In the genomic region with DNA sequence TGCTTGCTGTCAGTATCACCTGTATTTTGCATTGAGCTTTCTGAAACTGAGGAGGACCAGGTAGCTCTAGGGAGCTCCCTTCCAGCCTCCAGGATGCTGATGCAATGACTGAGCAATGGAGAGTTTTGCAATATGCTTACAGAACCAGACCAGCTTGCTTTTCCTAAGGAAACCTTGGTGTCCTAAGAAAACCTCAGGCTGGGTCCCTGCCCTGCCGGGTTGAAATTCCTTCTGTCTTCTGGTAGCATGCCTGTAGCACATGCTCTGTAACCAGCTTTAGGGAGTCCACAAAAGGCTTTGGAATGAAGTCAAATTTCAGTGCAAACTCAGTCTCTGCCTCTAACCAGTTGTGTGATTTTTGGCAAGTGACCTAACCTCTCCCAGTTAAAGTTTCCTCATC, we compare ENCODE assay signal across 9 cellular contexts.
DNase-seq lines count a peak whose midpoint lies in the region; ATAC-seq and TF ChIP-seq lines count a peak whose summit lies in the region.
"Had no signal": no experiment of that assay in that cellular context is flagged by ENCODE, and none has a peak within 500 bp of the region (broad histone marks: within the 10 kb centered on the region; RNA-seq: fewer than 3 reads in every experiment).

No MANE protein-coding gene starts in this region.

- peaks cover 11% of the 10 kb centered on the region for H3K9me3 ChIP-seq in Caco-2
- no peaks in the 10 kb centered on the region for H3K9me3 ChIP-seq in neutrophil

- no peaks in the 10 kb centered on the region for H3K27me3 Mint-ChIP-seq in Caco-2 (ENCODE audit: insufficient read depth, unreplicated experiment)
- peaks cover 0 to 4% of the 10 kb centered on the region in 2 donors for H3K27me3 Mint-ChIP-seq in stimulated activated naive B cell treated with anti-CD40 and anti-IgM and Interleukin-4, amounts not matched to agents 10 μg/mL and 1 μg/mL and 100 μg/mL, for 72 hours

- H3K36me3 ChIP-seq in Caco-2 (ENCODE audit: control insufficient read depth, insufficient read depth, low read length): peaks cover 1% of the 10 kb centered on the region; the same call in 1 of the 2 replicates
- H3K36me3 ChIP-seq in neutrophil: no peaks in the 10 kb centered on the region

- ATAC-seq in HG03354 (IDR thresholded peaks at IDR 0.05; ENCODE audit: poor library complexity, severe bottlenecking, unreplicated experiment) (no peak), GM18858 (IDR thresholded peaks at IDR 0.05; ENCODE audit: unreplicated experiment) (no peak), HG03469 (IDR thresholded peaks at IDR 0.05; ENCODE audit: unreplicated experiment) (no peak)
- ATAC-seq in stimulated activated naive B cell treated with anti-CD40 and anti-IgM and Interleukin-4, amounts not matched to agents 10 μg/mL and 1 μg/mL and 100 μg/mL, for 72 hours (replicated peaks): no peak

- peak overlapping the region; percentile 38 for H3K4me3 Mint-ChIP-seq in Caco-2 (ENCODE audit: unreplicated experiment)
- H3K4me3 Mint-ChIP-seq in stimulated activated naive B cell treated with anti-CD40 and anti-IgM and Interleukin-4, amounts not matched to agents 10 μg/mL and 1 μg/mL and 100 μg/mL, for 72 hours: no peak overlapping the region

- peaks cover 23% of the 10 kb centered on the region for H3K9me3 Mint-ChIP-seq in Caco-2 (ENCODE audit: unreplicated experiment)
- peaks cover 14 to 15% of the 10 kb centered on the region in 2 donors for H3K9me3 Mint-ChIP-seq in stimulated activated naive B cell treated with anti-CD40 and anti-IgM and Interleukin-4, amounts not matched to agents 10 μg/mL and 1 μg/mL and 100 μg/mL, for 72 hours

- H3K4me3 ChIP-seq in Caco-2 (ENCODE audit: low read depth, low read length) (no peak overlapping the region), epithelial cell of esophagus (ENCODE audit: low read length) (no peak overlapping the region), neutrophil (ENCODE audit: low read depth in 1 of 2, low read length in 1 of 2) (no peak overlapping the region)

- H3K27ac ChIP-seq in neutrophil: peak overlapping the region; percentile 85

- DNase-seq in Caco-2 (peak; percentile 91 to 93), NCI-H2196 (lab: John Stamatoyannopoulos, UW; ENCODE audit: unreplicated experiment) (peak; percentile 29), epithelial cell of esophagus (ENCODE audit: low read depth) (peak; percentile 99)
- no peak for DNase-seq in stimulated activated naive B cell treated with anti-CD40 and anti-IgM and Interleukin-4, amounts not matched to agents 10 μg/mL and 1 μg/mL and 100 μg/mL, for 72 hours
- DNase-seq: GDM1 had no signal

- H3K27ac Mint-ChIP-seq in Caco-2 (ENCODE audit: unreplicated experiment): peak overlapping the region; percentile 90
- H3K27ac Mint-ChIP-seq in stimulated activated naive B cell treated with anti-CD40 and anti-IgM and Interleukin-4, amounts not matched to agents 10 μg/mL and 1 μg/mL and 100 μg/mL, for 72 hours: no peak overlapping the region

- no TSS peak for BruUV-seq in Caco-2 (replicated peaks; lab: Mats Ljungman, UMichigan)

- peaks cover 52% of the 10 kb centered on the region for H3K4me1 Mint-ChIP-seq in Caco-2 (ENCODE audit: low read depth, unreplicated experiment)
- H3K4me1 Mint-ChIP-seq in stimulated activated naive B cell treated with anti-CD40 and anti-IgM and Interleukin-4, amounts not matched to agents 10 μg/mL and 1 μg/mL and 100 μg/mL, for 72 hours: peaks cover 6% of the 10 kb centered on the region in 2 donors

- CTCF ChIA-PET in Caco-2 (lab: Charles Lee): interaction anchor here (0.8 to 1.2 kb wide), 5 partner anchors 13 to 268 kb away, joined by 3 to 9 read pairs (median 5); no protein-coding TSS in a partner anchor

- H3K4me1 ChIP-seq in Caco-2: peaks cover 58% of the 10 kb centered on the region
- peaks cover 48 to 49% of the 10 kb centered on the region in 2 experiments for H3K4me1 ChIP-seq in neutrophil (ENCODE audit: control insufficient read depth in 1 of 2, insufficient read depth in 1 of 2, low read depth in 1 of 2, low read length in 1 of 2)

- intact Hi-C loops in Caco-2 (cut with micrococcal nuclease; ENCODE audit: unreplicated experiment): loop anchor here (1.0 kb wide), 4 partner anchors 13 to 65 kb away; no protein-coding TSS in a partner anchor

- POLR2A ChIA-PET in Caco-2 (lab: Charles Lee): interaction anchor here (0.5 to 2.1 kb wide), 7 partner anchors 13 to 397 kb away, joined by 3 to 48 read pairs (median 10); no protein-coding TSS in a partner anchor

- TF ChIP-seq CTCF in Caco-2 (IDR thresholded peaks at IDR 0.05; ENCODE audit: insufficient read depth in 1 of 2, low read depth in 1 of 2, low read length in 1 of 2, severe bottlenecking in 1 of 2, unreplicated experiment in 1 of 2) (no peak), epithelial cell of esophagus (IDR thresholded peaks at IDR 0.05; ENCODE audit: insufficient read depth, low read depth, low read length, missing control alignments) (no peak), neutrophil (IDR thresholded peaks at IDR 0.05) (no peak)

- no peaks in the 10 kb centered on the region; the same call in 1 of the 2 replicates for H3K27me3 ChIP-seq in Caco-2 (replicated peaks; ENCODE audit: control insufficient read depth, insufficient read depth, low read length)
- no peaks in the 10 kb centered on the region for H3K27me3 ChIP-seq in neutrophil

- peaks cover 18% of the 10 kb centered on the region for H3K36me3 Mint-ChIP-seq in Caco-2 (ENCODE audit: insufficient read depth, unreplicated experiment)
- H3K36me3 Mint-ChIP-seq in stimulated activated naive B cell treated with anti-CD40 and anti-IgM and Interleukin-4, amounts not matched to agents 10 μg/mL and 1 μg/mL and 100 μg/mL, for 72 hours: peaks cover 5 to 10% of the 10 kb centered on the region in 2 donors
